In the genomic region with DNA sequence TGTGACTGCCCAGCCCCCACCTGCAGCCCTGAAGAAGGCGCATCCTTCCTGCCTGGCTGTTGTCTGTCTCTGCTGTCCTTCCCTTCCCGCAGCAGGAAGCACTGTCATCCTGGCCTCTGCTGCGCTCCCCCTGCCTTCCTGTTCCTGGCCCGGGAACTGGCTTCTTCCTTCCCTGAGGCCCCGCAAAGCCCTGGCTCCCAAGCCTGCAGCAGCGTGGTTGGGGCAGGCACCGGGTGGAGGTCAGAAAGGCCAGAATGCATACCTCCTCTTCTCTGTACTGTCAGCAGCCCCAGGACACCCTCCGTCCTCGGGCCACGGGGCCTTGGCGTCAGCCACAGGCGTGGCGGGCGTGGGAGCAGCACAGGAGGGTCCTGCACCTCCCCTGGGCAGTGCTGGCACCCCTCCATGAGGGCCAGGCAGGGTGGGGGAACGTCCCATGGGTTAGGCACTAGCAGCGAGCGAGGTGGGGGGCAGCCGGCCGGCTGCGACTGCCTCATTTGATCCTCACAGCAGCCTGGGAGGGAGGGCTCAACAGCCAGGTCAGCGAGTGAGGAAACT, we compare ENCODE assay signal across 24 cellular contexts. TPM values are rescaled to one million over a fixed set of nuclear protein-coding genes. Genes with fewer than 3 reads are reported as not detected.
DNase-seq lines count a peak whose midpoint lies in the region; ATAC-seq and TF ChIP-seq lines count a peak whose summit lies in the region.
"Had no signal": no experiment of that assay in that cellular context is flagged by ENCODE, and none has a peak within 500 bp of the region (broad histone marks: within the 10 kb centered on the region; RNA-seq: fewer than 3 reads in every experiment).

No MANE protein-coding gene starts in this region.

- no peaks in the 10 kb centered on the region for H3K36me3 Mint-ChIP-seq in activated naive CD8-positive, alpha-beta T cell treated with anti-CD3 and anti-CD28 coated beads, Interleukin-2, amount 10 ng/mL, durations not matched to agents 7 days and 5 days
- H3K36me3 Mint-ChIP-seq in activated naive CD8-positive, alpha-beta T cell treated with anti-CD3 and anti-CD28 coated beads for 36 hours = no peaks in the 10 kb centered on the region
- no peaks in the 10 kb centered on the region for H3K36me3 Mint-ChIP-seq in activated naive CD4-positive, alpha-beta T cell treated with anti-CD3 and anti-CD28 coated beads for 36 hours (ENCODE audit: low read depth)
- H3K36me3 Mint-ChIP-seq: activated naive CD4-positive, alpha-beta T cell treated with anti-CD3 and anti-CD28 coated beads, Interleukin-2, amount 10 ng/mL, durations not matched to agents 7 days and 5 days; CD14-positive monocyte had no signal

- TF ChIP-seq CTCF in right lobe of liver (IDR thresholded peaks at IDR 0.05) (no peak), upper lobe of left lung (IDR thresholded peaks at IDR 0.05) (no peak)

- H3K4me1 Mint-ChIP-seq in activated naive CD8-positive, alpha-beta T cell treated with anti-CD3 and anti-CD28 coated beads, Interleukin-2, amount 10 ng/mL, durations not matched to agents 7 days and 5 days = peaks cover 4% of the 10 kb centered on the region
- H3K4me1 Mint-ChIP-seq in activated naive CD8-positive, alpha-beta T cell treated with anti-CD3 and anti-CD28 coated beads for 36 hours = no peaks in the 10 kb centered on the region
- no peaks in the 10 kb centered on the region for H3K4me1 Mint-ChIP-seq in activated naive CD4-positive, alpha-beta T cell treated with anti-CD3 and anti-CD28 coated beads for 36 hours (ENCODE audit: low read depth)
- H3K4me1 Mint-ChIP-seq: activated naive CD4-positive, alpha-beta T cell treated with anti-CD3 and anti-CD28 coated beads, Interleukin-2, amount 10 ng/mL, durations not matched to agents 7 days and 5 days; CD14-positive monocyte had no signal

- H3K4me1 ChIP-seq in right lobe of liver (no peaks in the 10 kb centered on the region), upper lobe of left lung (peaks cover 0 to 14% (median 4%) of the 10 kb centered on the region in 4 donors)
- H3K4me1 ChIP-seq: A549, foreskin keratinocyte, parathyroid adenoma, testis had no signal

- H3K27me3 Mint-ChIP-seq in activated naive CD8-positive, alpha-beta T cell treated with anti-CD3 and anti-CD28 coated beads, Interleukin-2, amount 10 ng/mL, durations not matched to agents 7 days and 5 days = no peaks in the 10 kb centered on the region
- H3K27me3 Mint-ChIP-seq in activated naive CD8-positive, alpha-beta T cell treated with anti-CD3 and anti-CD28 coated beads for 36 hours = no peaks in the 10 kb centered on the region
- H3K27me3 Mint-ChIP-seq in activated naive CD4-positive, alpha-beta T cell treated with anti-CD3 and anti-CD28 coated beads for 36 hours (ENCODE audit: low read depth) = no peaks in the 10 kb centered on the region

- no peaks in the 10 kb centered on the region for H3K9me3 ChIP-seq in right lobe of liver
- H3K9me3 ChIP-seq in upper lobe of left lung = no peaks in the 10 kb centered on the region
- H3K9me3 ChIP-seq: A549, testis had no signal

- no peak overlapping the region for H3K4me3 ChIP-seq in right lobe of liver
- no peak overlapping the region for H3K4me3 ChIP-seq in upper lobe of left lung
- H3K4me3 ChIP-seq: A549, testis had no signal

- no peak for ATAC-seq in activated naive CD8-positive, alpha-beta T cell treated with anti-CD3 and anti-CD28 coated beads, Interleukin-2, amount 10 ng/mL, durations not matched to agents 7 days and 5 days (ENCODE audit: low read depth)
- ATAC-seq in right lobe of liver (peak; percentile 41 to 58 (median 52)), upper lobe of left lung (ENCODE audit: low FRiP score in 2 of 2) (peak; percentile 4 to 8)
- ATAC-seq: A549, foreskin keratinocyte had no signal

- TF ChIP-seq EP300 in upper lobe of left lung (IDR thresholded peaks at IDR 0.05) = no peak

- DNase-seq in activated naive CD8-positive, alpha-beta T cell treated with anti-CD3 and anti-CD28 coated beads, Interleukin-2, amount 10 ng/mL, durations not matched to agents 7 days and 5 days = peak; percentile 24
- no peak for DNase-seq in activated naive CD8-positive, alpha-beta T cell treated with anti-CD3 and anti-CD28 coated beads for 36 hours
- DNase-seq in dermis microvascular lymphatic vessel endothelial cell (ENCODE audit: low read depth in 2 of 2) (peak; percentile 67 to 96), right lobe of liver (peak; percentile 23 to 55 (median 45)), upper lobe of left lung (peak; percentile 19 to 78), mucosa of gallbladder (ENCODE audit: low spot score) (no peak), NCI-H446 (lab: John Stamatoyannopoulos, UW) (no peak)
- no peak for DNase-seq in activated naive CD4-positive, alpha-beta T cell treated with anti-CD3 and anti-CD28 coated beads for 36 hours
- DNase-seq: activated CD4-positive, alpha-beta T cell treated with anti-CD3 and anti-CD28 coated beads for 1 hour; activated naive CD4-positive, alpha-beta T cell treated with anti-CD3 and anti-CD28 coated beads, Interleukin-2, amount 10 ng/mL, durations not matched to agents 7 days and 5 days; DMS53; foreskin keratinocyte; NCI-H1105; NCI-H69; small intestine; testis had no signal

- TF ChIP-seq POLR2A in right lobe of liver (IDR thresholded peaks at IDR 0.05) (no peak), upper lobe of left lung (IDR thresholded peaks at IDR 0.05) (no peak)

- H3K36me3 ChIP-seq in right lobe of liver (no peaks in the 10 kb centered on the region), upper lobe of left lung (no peaks in the 10 kb centered on the region)

- POLR2A ChIA-PET in activated naive CD8-positive, alpha-beta T cell treated with anti-CD3 and anti-CD28 coated beads, Interleukin-2, amount 10 ng/mL, durations not matched to agents 7 days and 5 days (lab: Charles Lee) = no interaction called here

- CTCF ChIA-PET in activated naive CD4-positive, alpha-beta T cell treated with anti-CD3 and anti-CD28 coated beads for 36 hours (lab: Charles Lee) = no interaction called here

- H3K27ac ChIP-seq in right lobe of liver (no peak overlapping the region), upper lobe of left lung (peak overlapping the region in 3 of 4 donors; percentile 51 to 68 (median 53))
- H3K27ac ChIP-seq: A549, foreskin keratinocyte, parathyroid adenoma, testis had no signal

- no peaks in the 10 kb centered on the region for H3K27me3 ChIP-seq in right lobe of liver
- no peaks in the 10 kb centered on the region for H3K27me3 ChIP-seq in upper lobe of left lung
- H3K27me3 ChIP-seq: foreskin keratinocyte, testis had no signal

- H3K9me3 Mint-ChIP-seq in activated naive CD8-positive, alpha-beta T cell treated with anti-CD3 and anti-CD28 coated beads, Interleukin-2, amount 10 ng/mL, durations not matched to agents 7 days and 5 days = no peaks in the 10 kb centered on the region
- H3K9me3 Mint-ChIP-seq in activated naive CD8-positive, alpha-beta T cell treated with anti-CD3 and anti-CD28 coated beads for 36 hours = no peaks in the 10 kb centered on the region
- no peaks in the 10 kb centered on the region for H3K9me3 Mint-ChIP-seq in activated naive CD4-positive, alpha-beta T cell treated with anti-CD3 and anti-CD28 coated beads for 36 hours
- H3K9me3 Mint-ChIP-seq: activated naive CD4-positive, alpha-beta T cell treated with anti-CD3 and anti-CD28 coated beads, Interleukin-2, amount 10 ng/mL, durations not matched to agents 7 days and 5 days had no signal

- H3K4me3 Mint-ChIP-seq in activated naive CD8-positive, alpha-beta T cell treated with anti-CD3 and anti-CD28 coated beads, Interleukin-2, amount 10 ng/mL, durations not matched to agents 7 days and 5 days = no peak overlapping the region
- H3K4me3 Mint-ChIP-seq in activated naive CD8-positive, alpha-beta T cell treated with anti-CD3 and anti-CD28 coated beads for 36 hours = no peak overlapping the region
- H3K4me3 Mint-ChIP-seq in activated naive CD4-positive, alpha-beta T cell treated with anti-CD3 and anti-CD28 coated beads for 36 hours = no peak overlapping the region
- H3K4me3 Mint-ChIP-seq: activated naive CD4-positive, alpha-beta T cell treated with anti-CD3 and anti-CD28 coated beads, Interleukin-2, amount 10 ng/mL, durations not matched to agents 7 days and 5 days; CD14-positive monocyte had no signal

- intact Hi-C loops in right lobe of liver (cut with DNase I) = no loop called here
- intact Hi-C loops in activated naive CD4-positive, alpha-beta T cell treated with anti-CD3 and anti-CD28 coated beads for 36 hours (cut with micrococcal nuclease) = no loop called here

- 18% methylated on average over 3 of the region's 21 CpGs for WGBS in right lobe of liver (ENCODE audit: insufficient coverage, low coverage, low lambda C conversion rate, missing lambda C conversion rate)
- 41 to 54% methylated on average over 6 to 20 of the region's 21 CpGs for WGBS in upper lobe of left lung, 2 donors

- peak overlapping the region; percentile 34 for H3K27ac Mint-ChIP-seq in activated naive CD8-positive, alpha-beta T cell treated with anti-CD3 and anti-CD28 coated beads, Interleukin-2, amount 10 ng/mL, durations not matched to agents 7 days and 5 days
- no peak overlapping the region for H3K27ac Mint-ChIP-seq in activated naive CD8-positive, alpha-beta T cell treated with anti-CD3 and anti-CD28 coated beads for 36 hours
- no peak overlapping the region for H3K27ac Mint-ChIP-seq in activated naive CD4-positive, alpha-beta T cell treated with anti-CD3 and anti-CD28 coated beads for 36 hours
- H3K27ac Mint-ChIP-seq: activated naive CD4-positive, alpha-beta T cell treated with anti-CD3 and anti-CD28 coated beads, Interleukin-2, amount 10 ng/mL, durations not matched to agents 7 days and 5 days; CD14-positive monocyte had no signal

RNA-seq across cellular contexts. Expression of a gene that starts 9.6 kb away (rescaled TPM):
- total RNA-seq in activated naive CD8-positive, alpha-beta T cell treated with anti-CD3 and anti-CD28 coated beads, Interleukin-2, amount 10 ng/mL, durations not matched to agents 7 days and 5 days = 10 to 100 TPM; 11.6 to 13.2 TPM
- total RNA-seq in activated naive CD8-positive, alpha-beta T cell treated with anti-CD3 and anti-CD28 coated beads for 36 hours = 1 to 10 TPM; 5.2 to 6.0 TPM
- total RNA-seq in dermis microvascular lymphatic vessel endothelial cell = 236 and 480 TPM in 2 replicates
- total RNA-seq in right lobe of liver = 10 to 100 TPM in 1 of 6 experiments, 1 to 10 TPM in 5; 5.3 to 15.1 (median 8.0) TPM
- total RNA-seq in upper lobe of left lung = 10 to 100 TPM; 11.7 to 34.0 (median 21.2) TPM
- 11.1 TPM for total RNA-seq in mucosa of gallbladder
- total RNA-seq in activated naive CD4-positive, alpha-beta T cell treated with anti-CD3 and anti-CD28 coated beads for 36 hours = 1 to 10 TPM; 1.5 to 2.7 TPM
- total RNA-seq: HT-29, OCI-LY7 had no signal

RNA-seq across cellular contexts. Expression of a gene that starts 48.5 kb away (rescaled TPM):
- total RNA-seq in activated naive CD8-positive, alpha-beta T cell treated with anti-CD3 and anti-CD28 coated beads, Interleukin-2, amount 10 ng/mL, durations not matched to agents 7 days and 5 days = 1 to 10 TPM; 6.6 to 7.1 TPM
- total RNA-seq in activated naive CD8-positive, alpha-beta T cell treated with anti-CD3 and anti-CD28 coated beads for 36 hours = 1 to 10 TPM; 1.1 to 1.7 TPM
- total RNA-seq in dermis microvascular lymphatic vessel endothelial cell (1.5 TPM in 2 replicates), right lobe of liver (1 to 10 TPM in 1 of 6 experiments, under 1 TPM in 1, not detected in 4; 0.57 to 3.3 TPM), upper lobe of left lung (100 to 1,000 TPM; 232 to 940 (median 596) TPM), mucosa of gallbladder (1.3 TPM)
- total RNA-seq in activated naive CD4-positive, alpha-beta T cell treated with anti-CD3 and anti-CD28 coated beads for 36 hours = not detected
- total RNA-seq: foreskin keratinocyte, HT-29, LHCN-M2, myocyte, OCI-LY7, SK-MEL-5 had no signal

Comparison
In these comparisons a context has a peak if more than half of its experiments do, and no peak if none do; other contexts are left out.
1. DNase-seq: peak in activated naive CD8-positive, alpha-beta T cell treated with anti-CD3 and anti-CD28 coated beads, Interleukin-2, amount 10 ng/mL, durations not matched to agents 7 days and 5 days (single experiment), dermis microvascular lymphatic vessel endothelial cell (2 of 2), right lobe of liver (3 of 3) and upper lobe of left lung (2 of 2); none in activated naive CD8-positive, alpha-beta T cell treated with anti-CD3 and anti-CD28 coated beads for 36 hours (single experiment), mucosa of gallbladder (single experiment), activated naive CD4-positive, alpha-beta T cell treated with anti-CD3 and anti-CD28 coated beads for 36 hours (single experiment) and NCI-H446 (0 of 2).
2. H3K27ac ChIP-seq: peak in upper lobe of left lung (3 of 4); none in right lobe of liver (0 of 3).
3. RNA of a gene that starts 48.5 kb away (total RNA-seq): 232 to 940 TPM in upper lobe of left lung; 6.6 to 7.1 TPM in activated naive CD8-positive, alpha-beta T cell treated with anti-CD3 and anti-CD28 coated beads, Interleukin-2, amount 10 ng/mL, durations not matched to agents 7 days and 5 days, 1.1 to 1.7 TPM in activated naive CD8-positive, alpha-beta T cell treated with anti-CD3 and anti-CD28 coated beads for 36 hours, 1.5 TPM in dermis microvascular lymphatic vessel endothelial cell, 1.3 TPM in mucosa of gallbladder (single experiment), 0.57 to 3.3 TPM in right lobe of liver and not detected in activated naive CD4-positive, alpha-beta T cell treated with anti-CD3 and anti-CD28 coated beads for 36 hours; every median in the first group is over 10 times any median in the second.